Comparison of ENCODE assay signal across 1 cellular context in the genomic region with DNA sequence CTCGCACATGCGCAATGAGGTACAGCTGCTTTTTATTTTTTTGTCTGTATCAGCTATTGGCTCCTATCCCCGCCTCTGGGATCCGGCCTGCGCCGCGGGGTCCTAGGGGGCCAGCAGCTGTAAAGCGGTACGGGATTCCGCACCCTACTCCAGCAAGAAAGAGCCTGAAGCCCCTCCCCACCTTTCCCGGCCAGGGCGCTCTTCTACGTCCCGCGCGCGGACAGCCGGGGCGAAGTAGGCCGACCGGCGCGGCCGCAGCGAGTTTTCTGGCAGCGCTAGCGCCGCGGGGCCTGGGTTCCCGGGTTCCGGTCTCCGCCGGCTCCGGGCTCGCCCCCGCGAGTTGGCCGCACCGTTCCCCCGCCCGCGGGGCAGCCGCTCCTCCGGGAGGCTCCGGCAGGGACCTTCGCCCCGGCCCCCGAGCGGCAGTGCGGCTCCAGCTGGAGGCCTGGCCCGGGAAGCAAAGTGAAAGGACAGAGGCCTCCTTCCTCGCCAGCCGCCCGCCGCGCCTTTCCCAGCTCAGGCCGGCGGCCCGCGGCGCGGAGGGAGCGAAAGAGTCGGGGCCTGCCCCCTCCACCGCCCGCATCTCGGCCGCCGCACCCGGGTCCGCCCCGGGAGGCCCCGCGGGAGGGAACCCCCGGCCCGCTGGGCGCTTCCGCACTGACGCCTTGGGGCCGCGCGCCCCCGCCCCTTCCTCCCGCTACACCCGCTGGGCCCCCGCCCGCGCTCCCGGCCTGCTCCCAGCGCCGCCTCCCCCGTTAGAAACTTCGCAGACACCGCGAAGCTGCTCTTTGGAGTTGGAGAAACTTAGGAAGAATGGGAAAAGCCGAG.
TF ChIP-seq lines count a peak whose summit lies in the region.

No MANE protein-coding gene starts in this region.

TF ChIP-seq in K562, 482 proteins besides CTCF, POLR2A, EP300 and RAD21 (continued from another document and continues in another):
- 0 out of 2 replicates have a peak, but pooled peaks have one; percentile 30 for TF ChIP-seq ZNF655 (CRISPR knock-in tag; IDR thresholded peaks at IDR 0.05)
- TF ChIP-seq HMG20B (CRISPR knock-in tag; IDR thresholded peaks at IDR 0.05) = no peak
- peak; percentile 14 to 45 for TF ChIP-seq E2F6 (IDR thresholded peaks at IDR 0.05; ENCODE audit: borderline replicate concordance in 1 of 2, extremely low read depth in 1 of 2, insufficient read depth in 1 of 2, insufficient read length in 1 of 2, low read depth in 1 of 2, low read length in 1 of 2, poor library complexity in 1 of 2, severe bottlenecking in 1 of 2)
- TF ChIP-seq MYNN (IDR thresholded peaks at IDR 0.05) = no peak
- TF ChIP-seq MYNN (CRISPR knock-in tag; IDR thresholded peaks at IDR 0.05) = no peak
- TF ChIP-seq HOXB6 (CRISPR knock-in tag; IDR thresholded peaks at IDR 0.05; ENCODE audit: borderline replicate concordance) = no peak
- TF ChIP-seq HNRNPLL (IDR thresholded peaks at IDR 0.05; ENCODE audit: low read depth, low read length, poor library complexity, severe bottlenecking) = peak; percentile 67
- no peak for TF ChIP-seq PTBP1 (IDR thresholded peaks at IDR 0.05; ENCODE audit: low read depth, low read length)
- TF ChIP-seq ZBTB1 (CRISPR knock-in tag; IDR thresholded peaks at IDR 0.05; ENCODE audit: borderline replicate concordance, low read depth) = no peak
- TF ChIP-seq, protein P1, sequence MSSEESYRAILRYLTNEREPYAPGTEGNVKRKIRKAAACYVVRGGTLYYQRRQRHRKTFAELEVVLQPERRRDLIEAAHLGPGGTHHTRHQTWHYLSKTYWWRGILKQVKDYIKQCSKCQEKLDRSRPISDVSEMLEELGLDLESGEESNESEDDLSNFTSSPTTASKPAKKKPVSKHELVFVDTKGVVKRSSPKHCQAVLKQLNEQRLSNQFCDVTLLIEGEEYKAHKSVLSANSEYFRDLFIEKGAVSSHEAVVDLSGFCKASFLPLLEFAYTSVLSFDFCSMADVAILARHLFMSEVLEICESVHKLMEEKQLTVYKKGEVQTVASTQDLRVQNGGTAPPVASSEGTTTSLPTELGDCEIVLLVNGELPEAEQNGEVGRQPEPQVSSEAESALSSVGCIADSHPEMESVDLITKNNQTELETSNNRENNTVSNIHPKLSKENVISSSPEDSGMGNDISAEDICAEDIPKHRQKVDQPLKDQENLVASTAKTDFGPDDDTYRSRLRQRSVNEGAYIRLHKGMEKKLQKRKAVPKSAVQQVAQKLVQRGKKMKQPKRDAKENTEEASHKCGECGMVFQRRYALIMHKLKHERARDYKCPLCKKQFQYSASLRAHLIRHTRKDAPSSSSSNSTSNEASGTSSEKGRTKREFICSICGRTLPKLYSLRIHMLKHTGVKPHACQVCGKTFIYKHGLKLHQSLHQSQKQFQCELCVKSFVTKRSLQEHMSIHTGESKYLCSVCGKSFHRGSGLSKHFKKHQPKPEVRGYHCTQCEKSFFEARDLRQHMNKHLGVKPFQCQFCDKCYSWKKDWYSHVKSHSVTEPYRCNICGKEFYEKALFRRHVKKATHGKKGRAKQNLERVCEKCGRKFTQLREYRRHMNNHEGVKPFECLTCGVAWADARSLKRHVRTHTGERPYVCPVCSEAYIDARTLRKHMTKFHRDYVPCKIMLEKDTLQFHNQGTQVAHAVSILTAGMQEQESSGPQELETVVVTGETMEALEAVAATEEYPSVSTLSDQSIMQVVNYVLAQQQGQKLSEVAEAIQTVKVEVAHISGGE (CRISPR knock-in tag; IDR thresholded peaks at IDR 0.05) = peak in 1 of 3 experiments; percentile 43; a peak in 1 of 6 replicates
- TF ChIP-seq, protein P2, sequence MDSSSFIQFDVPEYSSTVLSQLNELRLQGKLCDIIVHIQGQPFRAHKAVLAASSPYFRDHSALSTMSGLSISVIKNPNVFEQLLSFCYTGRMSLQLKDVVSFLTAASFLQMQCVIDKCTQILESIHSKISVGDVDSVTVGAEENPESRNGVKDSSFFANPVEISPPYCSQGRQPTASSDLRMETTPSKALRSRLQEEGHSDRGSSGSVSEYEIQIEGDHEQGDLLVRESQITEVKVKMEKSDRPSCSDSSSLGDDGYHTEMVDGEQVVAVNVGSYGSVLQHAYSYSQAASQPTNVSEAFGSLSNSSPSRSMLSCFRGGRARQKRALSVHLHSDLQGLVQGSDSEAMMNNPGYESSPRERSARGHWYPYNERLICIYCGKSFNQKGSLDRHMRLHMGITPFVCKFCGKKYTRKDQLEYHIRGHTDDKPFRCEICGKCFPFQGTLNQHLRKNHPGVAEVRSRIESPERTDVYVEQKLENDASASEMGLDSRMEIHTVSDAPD (CRISPR knock-in tag; IDR thresholded peaks at IDR 0.05) = no peak
- no peak for TF ChIP-seq TRIM24 (IDR thresholded peaks at IDR 0.05)
- no peak for TF ChIP-seq MCM5 (IDR thresholded peaks at IDR 0.05; ENCODE audit: low read depth)
- TF ChIP-seq PHB (CRISPR knock-in tag; IDR thresholded peaks at IDR 0.05) = no peak
- TF ChIP-seq TBP (optimal IDR thresholded peaks at IDR 0.05; ENCODE audit: low read depth, low read length) = peak; percentile 74
- TF ChIP-seq FOXJ3 (CRISPR knock-in tag; IDR thresholded peaks at IDR 0.05) = no peak
- TF ChIP-seq, protein P3, sequence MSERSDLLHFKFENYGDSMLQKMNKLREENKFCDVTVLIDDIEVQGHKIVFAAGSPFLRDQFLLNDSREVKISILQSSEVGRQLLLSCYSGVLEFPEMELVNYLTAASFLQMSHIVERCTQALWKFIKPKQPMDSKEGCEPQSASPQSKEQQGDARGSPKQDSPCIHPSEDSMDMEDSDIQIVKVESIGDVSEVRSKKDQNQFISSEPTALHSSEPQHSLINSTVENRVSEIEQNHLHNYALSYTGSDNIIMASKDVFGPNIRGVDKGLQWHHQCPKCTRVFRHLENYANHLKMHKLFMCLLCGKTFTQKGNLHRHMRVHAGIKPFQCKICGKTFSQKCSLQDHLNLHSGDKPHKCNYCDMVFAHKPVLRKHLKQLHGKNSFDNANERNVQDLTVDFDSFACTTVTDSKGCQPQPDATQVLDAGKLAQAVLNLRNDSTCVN (CRISPR knock-in tag; IDR thresholded peaks at IDR 0.05) = no peak
- peak; percentile 58 for TF ChIP-seq CBX1 (IDR thresholded peaks at IDR 0.05; ENCODE audit: low read depth)
- TF ChIP-seq ZNF239 (CRISPR knock-in tag; IDR thresholded peaks at IDR 0.05) = no peak
- TF ChIP-seq MEF2A (IDR thresholded peaks at IDR 0.05; ENCODE audit: control insufficient read depth, low read depth, low read length) = no peak
- TF ChIP-seq FOS (IDR thresholded peaks at IDR 0.05; ENCODE audit: extremely low read depth, insufficient read length) = no peak
- peak; percentile 56; the same call in 1 of the 2 replicates for TF ChIP-seq CREB1 (IDR thresholded peaks at IDR 0.05)
- no peak for TF ChIP-seq CREB1 (CRISPR knock-in tag; IDR thresholded peaks at IDR 0.05)
- TF ChIP-seq, protein P4, sequence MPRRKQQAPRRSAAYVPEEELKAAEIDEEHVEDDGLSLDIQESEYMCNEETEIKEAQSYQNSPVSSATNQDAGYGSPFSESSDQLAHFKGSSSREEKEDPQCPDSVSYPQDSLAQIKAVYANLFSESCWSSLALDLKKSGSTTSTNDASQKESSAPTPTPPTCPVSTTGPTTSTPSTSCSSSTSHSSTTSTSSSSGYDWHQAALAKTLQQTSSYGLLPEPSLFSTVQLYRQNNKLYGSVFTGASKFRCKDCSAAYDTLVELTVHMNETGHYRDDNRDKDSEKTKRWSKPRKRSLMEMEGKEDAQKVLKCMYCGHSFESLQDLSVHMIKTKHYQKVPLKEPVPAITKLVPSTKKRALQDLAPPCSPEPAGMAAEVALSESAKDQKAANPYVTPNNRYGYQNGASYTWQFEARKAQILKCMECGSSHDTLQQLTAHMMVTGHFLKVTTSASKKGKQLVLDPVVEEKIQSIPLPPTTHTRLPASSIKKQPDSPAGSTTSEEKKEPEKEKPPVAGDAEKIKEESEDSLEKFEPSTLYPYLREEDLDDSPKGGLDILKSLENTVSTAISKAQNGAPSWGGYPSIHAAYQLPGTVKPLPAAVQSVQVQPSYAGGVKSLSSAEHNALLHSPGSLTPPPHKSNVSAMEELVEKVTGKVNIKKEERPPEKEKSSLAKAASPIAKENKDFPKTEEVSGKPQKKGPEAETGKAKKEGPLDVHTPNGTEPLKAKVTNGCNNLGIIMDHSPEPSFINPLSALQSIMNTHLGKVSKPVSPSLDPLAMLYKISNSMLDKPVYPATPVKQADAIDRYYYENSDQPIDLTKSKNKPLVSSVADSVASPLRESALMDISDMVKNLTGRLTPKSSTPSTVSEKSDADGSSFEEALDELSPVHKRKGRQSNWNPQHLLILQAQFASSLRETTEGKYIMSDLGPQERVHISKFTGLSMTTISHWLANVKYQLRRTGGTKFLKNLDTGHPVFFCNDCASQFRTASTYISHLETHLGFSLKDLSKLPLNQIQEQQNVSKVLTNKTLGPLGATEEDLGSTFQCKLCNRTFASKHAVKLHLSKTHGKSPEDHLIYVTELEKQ (CRISPR knock-in tag; IDR thresholded peaks at IDR 0.05) = no peak
- TF ChIP-seq HNRNPH1 (optimal IDR thresholded peaks at IDR 0.05; ENCODE audit: low read depth, low read length) = no peak
- TF ChIP-seq SLC30A9 (CRISPR knock-in tag; IDR thresholded peaks at IDR 0.05) = no peak
- TF ChIP-seq ETV5 (CRISPR knock-in tag; IDR thresholded peaks at IDR 0.05; ENCODE audit: low read depth) = no peak
- no peak for TF ChIP-seq EZH2 (IDR thresholded peaks at IDR 0.05; ENCODE audit: borderline replicate concordance, low read depth, low read length)
- TF ChIP-seq NFRKB (IDR thresholded peaks at IDR 0.05; ENCODE audit: low read depth) = no peak
- TF ChIP-seq ZFP30 (CRISPR knock-in tag; IDR thresholded peaks at IDR 0.05; ENCODE audit: borderline replicate concordance) = no peak
- no peak for TF ChIP-seq SAP30 (IDR thresholded peaks at IDR 0.05; ENCODE audit: borderline replicate concordance, insufficient read depth, low read depth, low read length, poor library complexity, severe bottlenecking)
- TF ChIP-seq, protein P5, sequence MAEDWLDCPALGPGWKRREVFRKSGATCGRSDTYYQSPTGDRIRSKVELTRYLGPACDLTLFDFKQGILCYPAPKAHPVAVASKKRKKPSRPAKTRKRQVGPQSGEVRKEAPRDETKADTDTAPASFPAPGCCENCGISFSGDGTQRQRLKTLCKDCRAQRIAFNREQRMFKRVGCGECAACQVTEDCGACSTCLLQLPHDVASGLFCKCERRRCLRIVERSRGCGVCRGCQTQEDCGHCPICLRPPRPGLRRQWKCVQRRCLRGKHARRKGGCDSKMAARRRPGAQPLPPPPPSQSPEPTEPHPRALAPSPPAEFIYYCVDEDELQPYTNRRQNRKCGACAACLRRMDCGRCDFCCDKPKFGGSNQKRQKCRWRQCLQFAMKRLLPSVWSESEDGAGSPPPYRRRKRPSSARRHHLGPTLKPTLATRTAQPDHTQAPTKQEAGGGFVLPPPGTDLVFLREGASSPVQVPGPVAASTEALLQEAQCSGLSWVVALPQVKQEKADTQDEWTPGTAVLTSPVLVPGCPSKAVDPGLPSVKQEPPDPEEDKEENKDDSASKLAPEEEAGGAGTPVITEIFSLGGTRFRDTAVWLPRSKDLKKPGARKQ (CRISPR knock-in tag; IDR thresholded peaks at IDR 0.05) = no peak
- peak; percentile 37; the same call in 1 of the 2 replicates for TF ChIP-seq NFIC (IDR thresholded peaks at IDR 0.05)
- no peak for TF ChIP-seq ZSCAN29 (IDR thresholded peaks at IDR 0.05)
- TF ChIP-seq LCOR (CRISPR knock-in tag; IDR thresholded peaks at IDR 0.05) = no peak
- TF ChIP-seq BDP1 (IDR thresholded peaks at IDR 0.05; ENCODE audit: insufficient read depth, insufficient read length) = no peak
- TF ChIP-seq ZNF609 (CRISPR knock-in tag; IDR thresholded peaks at IDR 0.05; ENCODE audit: borderline replicate concordance) = no peak
- TF ChIP-seq SRF (CRISPR knock-in tag; IDR thresholded peaks at IDR 0.05) = no peak
- TF ChIP-seq MTA3 (IDR thresholded peaks at IDR 0.05; ENCODE audit: borderline replicate concordance) = peak; percentile 19; the same call in 1 of the 2 replicates
